In the genomic region with DNA sequence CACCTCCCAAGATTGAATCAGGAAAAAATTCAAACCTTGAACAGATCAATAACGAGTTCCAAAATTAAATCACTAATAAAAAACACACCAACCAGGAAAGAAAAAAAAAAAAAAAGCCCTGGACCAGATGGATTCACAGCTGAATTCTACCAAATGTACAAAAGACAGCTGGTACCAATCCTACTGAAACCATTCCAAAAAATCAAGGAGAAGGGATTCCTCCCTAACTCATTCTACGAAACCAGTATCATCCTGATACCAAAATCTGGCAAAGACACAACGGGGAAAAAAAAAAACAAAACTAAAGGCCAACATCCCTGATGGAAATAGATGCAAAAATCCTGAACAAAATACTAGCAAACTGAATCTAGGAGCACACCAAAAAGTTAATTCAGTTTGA, we compare ENCODE assay signal across 27 cellular contexts.
"Had no signal": no experiment of that assay in that cellular context is flagged by ENCODE, and none has a peak within 500 bp of the region (broad histone marks: within the 10 kb centered on the region; RNA-seq: fewer than 3 reads in every experiment).

No MANE protein-coding gene starts in this region.

- DNase-seq: activated CD4-positive, alpha-beta T cell treated with anti-CD3 and anti-CD28 coated beads for 48 hours; activated CD4-positive, alpha-beta T cell treated with anti-CD3 and anti-CD28 coated beads, Interleukin-2, amount 50 U/mL, for 48 hours; activated CD8-positive, alpha-beta memory T cell treated with anti-CD3 and anti-CD28 coated beads for 24 hours; activated gamma-delta T cell treated with Interleukin-2 at 50 U/mL for 16 hours; activated naive CD4-positive, alpha-beta T cell treated with anti-CD3 and anti-CD28 coated beads, Interleukin-2, amount 50 U/mL, for 16 hours; amniotic stem cell; brain microvascular endothelial cell; dermis blood vessel endothelial cell; effector CD4-positive, alpha-beta T cell; foreskin melanocyte; islet precursor cell; left cardiac atrium; mammary epithelial cell; naive thymus-derived CD4-positive, alpha-beta T cell; occipital lobe; spleen; stimulated activated naive CD4-positive, alpha-beta T cell; T1000; WERI-Rb-1 had no signal

- H3K9me3 ChIP-seq: esophagus muscularis mucosa, right atrium auricular region, spleen had no signal

- H3K4me3 Mint-ChIP-seq: activated T-helper 17 cell treated with anti-CD3 and anti-CD28 coated beads, Interleukin-2, amount 50 U/mL, for 72 hours; mesothelial cell of epicardium; naive thymus-derived CD4-positive, alpha-beta T cell; neural progenitor cell; T-helper 1 cell treated with Interleukin-12 subunit alpha and Interleukin-12 subunit beta and Interleukin-4 antibody, amounts not matched to agents 30 μg/mL and 1 μg/mL, for 36 hours had no signal

- H3K4me3 ChIP-seq: esophagus muscularis mucosa, neural progenitor cell, right atrium auricular region, spleen, tibial nerve had no signal

- H3K27me3 ChIP-seq: brain microvascular endothelial cell, esophagus muscularis mucosa, neural progenitor cell, right atrium auricular region, spleen, tibial nerve had no signal

- H3K4me1 ChIP-seq: neural progenitor cell, tibial nerve had no signal

- H3K9me3 Mint-ChIP-seq: activated T-helper 17 cell treated with anti-CD3 and anti-CD28 coated beads, Interleukin-2, amount 50 U/mL, for 72 hours had no signal

- H3K4me1 Mint-ChIP-seq: mesothelial cell of epicardium, neural progenitor cell had no signal

- ATAC-seq: activated CD4-positive, CD25-positive, alpha-beta regulatory T cell treated with anti-CD3 and anti-CD28 coated beads, Interleukin-2, amount 50 U/mL, for 24 hours; activated T-helper 17 cell treated with anti-CD3 and anti-CD28 coated beads, Interleukin-2, amount 50 U/mL, for 72 hours; naive thymus-derived CD4-positive, alpha-beta T cell had no signal

- H3K27ac Mint-ChIP-seq: activated T-helper 17 cell treated with anti-CD3 and anti-CD28 coated beads, Interleukin-2, amount 50 U/mL, for 72 hours; mesothelial cell of epicardium; neural progenitor cell had no signal

- H3K27ac ChIP-seq: brain microvascular endothelial cell, esophagus muscularis mucosa, neural progenitor cell, right atrium auricular region, spleen, tibial nerve, WERI-Rb-1 had no signal

- H3K27me3 Mint-ChIP-seq: activated T-helper 17 cell treated with anti-CD3 and anti-CD28 coated beads, Interleukin-2, amount 50 U/mL, for 72 hours; naive thymus-derived CD4-positive, alpha-beta T cell had no signal

- H3K36me3 ChIP-seq: brain microvascular endothelial cell, neural progenitor cell, right atrium auricular region, WERI-Rb-1 had no signal
